1 cellular context compared by ENCODE assay signal in genomic region chr18:22667616-22668422, GRCh38.
TF ChIP-seq lines count a peak whose summit lies in the region.

No MANE protein-coding gene starts in this region.

TF ChIP-seq in K562, 482 proteins besides CTCF, POLR2A, EP300 and RAD21 (continued from another document and continues in another):
- no peak for TF ChIP-seq RHOXF2B (CRISPR knock-in tag; conservative IDR thresholded peaks at IDR 0.05)
- TF ChIP-seq ZNF175 (CRISPR knock-in tag; IDR thresholded peaks at IDR 0.05; ENCODE audit: low read depth) = no peak; the same call in 1 of the 2 replicates
- TF ChIP-seq SIN3A (IDR thresholded peaks at IDR 0.05; ENCODE audit: borderline replicate concordance in 2 of 2, control insufficient read depth in 1 of 2, low read depth in 2 of 2, low read length in 2 of 2) = no peak
- TF ChIP-seq AFF1 (IDR thresholded peaks at IDR 0.05; ENCODE audit: low read depth in 1 of 2, partially characterized antibody in 2 of 2) = peak in 1 of 2 experiments; percentile 91
- no peak for TF ChIP-seq TCF7 (IDR thresholded peaks at IDR 0.05; ENCODE audit: borderline replicate concordance)
- peak; percentile 49; the same call in 1 of the 2 replicates for TF ChIP-seq POLR2AphosphoS5 (IDR thresholded peaks at IDR 0.05; ENCODE audit: control insufficient read depth, insufficient read depth, low read depth, low read length)
- peak; percentile 100 for TF ChIP-seq SMARCC2 (IDR thresholded peaks at IDR 0.05; ENCODE audit: low read depth)
- TF ChIP-seq BRD9 (IDR thresholded peaks at IDR 0.05; ENCODE audit: low read depth, partially characterized antibody) = peak; percentile 99
- 0 out of 2 replicates have a peak, but pooled peaks have one; percentile 28 for TF ChIP-seq ELF4 (CRISPR knock-in tag; IDR thresholded peaks at IDR 0.05)
- no peak for TF ChIP-seq PPARD (CRISPR knock-in tag; IDR thresholded peaks at IDR 0.05)
- peak; percentile 13; the same call in 1 of the 2 replicates for TF ChIP-seq ZKSCAN1 (IDR thresholded peaks at IDR 0.05; ENCODE audit: low read depth, low read length)
- TF ChIP-seq E2F6 (IDR thresholded peaks at IDR 0.05; ENCODE audit: borderline replicate concordance in 1 of 2, extremely low read depth in 1 of 2, insufficient read depth in 1 of 2, insufficient read length in 1 of 2, low read depth in 1 of 2, low read length in 1 of 2, poor library complexity in 1 of 2, severe bottlenecking in 1 of 2) = no peak
- 0 out of 2 replicates have a peak, but pooled peaks have one; percentile 22 for TF ChIP-seq GATAD2A (IDR thresholded peaks at IDR 0.05)
- no peak for TF ChIP-seq ZBTB33 (CRISPR knock-in tag; IDR thresholded peaks at IDR 0.05)
- TF ChIP-seq THRB (CRISPR knock-in tag; conservative IDR thresholded peaks at IDR 0.05) = no peak
- no peak for TF ChIP-seq ZHX1 (conservative IDR thresholded peaks at IDR 0.05; ENCODE audit: low read length)
- TF ChIP-seq CCNT2 (IDR thresholded peaks at IDR 0.05; ENCODE audit: borderline replicate concordance, extremely low read depth, insufficient read length, low read depth, low read length) = peak; percentile 47
- TF ChIP-seq ZBTB11 (CRISPR knock-in tag; IDR thresholded peaks at IDR 0.05) = 0 out of 6 replicates have a peak, but pooled peaks of 1 of the 3 experiments have one; percentile 38
- TF ChIP-seq CBFA2T3 (IDR thresholded peaks at IDR 0.05) = peak; percentile 90
- TF ChIP-seq TAF7 (tag; IDR thresholded peaks at IDR 0.05) = no peak
- no peak for TF ChIP-seq AFF4 (CRISPR knock-in tag; IDR thresholded peaks at IDR 0.05)
- peak; percentile 78 for TF ChIP-seq HDAC3 (IDR thresholded peaks at IDR 0.05; ENCODE audit: borderline replicate concordance, partially characterized antibody)
- TF ChIP-seq XRCC3 (IDR thresholded peaks at IDR 0.05) = no peak
- TF ChIP-seq ZC3H8 (IDR thresholded peaks at IDR 0.05) = no peak
- TF ChIP-seq MEIS2 (IDR thresholded peaks at IDR 0.05; ENCODE audit: partially characterized antibody) = peak; percentile 50
- TF ChIP-seq ZEB2 (IDR thresholded peaks at IDR 0.05) = no peak; the same call in 1 of the 2 replicates
- no peak for TF ChIP-seq SIN3B (IDR thresholded peaks at IDR 0.05; ENCODE audit: low read depth)
- no peak for TF ChIP-seq TBP (optimal IDR thresholded peaks at IDR 0.05; ENCODE audit: low read depth, low read length)
- no peak for TF ChIP-seq ZBTB43 (CRISPR knock-in tag; IDR thresholded peaks at IDR 0.05)
- TF ChIP-seq ZBTB8A (IDR thresholded peaks at IDR 0.05; ENCODE audit: partially characterized antibody) = no peak
- no peak for TF ChIP-seq ZNF133 (CRISPR knock-in tag; IDR thresholded peaks at IDR 0.05)
- TF ChIP-seq MIER1 (IDR thresholded peaks at IDR 0.05; ENCODE audit: low read depth) = no peak
- TF ChIP-seq FUS (optimal IDR thresholded peaks at IDR 0.05; ENCODE audit: low read depth, low read length) = no peak
- no peak for TF ChIP-seq ZFPM2 (CRISPR knock-in tag; IDR thresholded peaks at IDR 0.05)
- no peak for TF ChIP-seq SMAD3 (CRISPR knock-in tag; conservative IDR thresholded peaks at IDR 0.05)
- TF ChIP-seq ZNF764 (CRISPR knock-in tag; IDR thresholded peaks at IDR 0.05; ENCODE audit: low read depth) = no peak
- TF ChIP-seq CCAR2 (IDR thresholded peaks at IDR 0.05; ENCODE audit: low read depth, low read length) = no peak
- TF ChIP-seq ZNF583 (CRISPR knock-in tag; IDR thresholded peaks at IDR 0.05) = no peak
